ENCODE assay signal across 10 cellular contexts in the genomic region with DNA sequence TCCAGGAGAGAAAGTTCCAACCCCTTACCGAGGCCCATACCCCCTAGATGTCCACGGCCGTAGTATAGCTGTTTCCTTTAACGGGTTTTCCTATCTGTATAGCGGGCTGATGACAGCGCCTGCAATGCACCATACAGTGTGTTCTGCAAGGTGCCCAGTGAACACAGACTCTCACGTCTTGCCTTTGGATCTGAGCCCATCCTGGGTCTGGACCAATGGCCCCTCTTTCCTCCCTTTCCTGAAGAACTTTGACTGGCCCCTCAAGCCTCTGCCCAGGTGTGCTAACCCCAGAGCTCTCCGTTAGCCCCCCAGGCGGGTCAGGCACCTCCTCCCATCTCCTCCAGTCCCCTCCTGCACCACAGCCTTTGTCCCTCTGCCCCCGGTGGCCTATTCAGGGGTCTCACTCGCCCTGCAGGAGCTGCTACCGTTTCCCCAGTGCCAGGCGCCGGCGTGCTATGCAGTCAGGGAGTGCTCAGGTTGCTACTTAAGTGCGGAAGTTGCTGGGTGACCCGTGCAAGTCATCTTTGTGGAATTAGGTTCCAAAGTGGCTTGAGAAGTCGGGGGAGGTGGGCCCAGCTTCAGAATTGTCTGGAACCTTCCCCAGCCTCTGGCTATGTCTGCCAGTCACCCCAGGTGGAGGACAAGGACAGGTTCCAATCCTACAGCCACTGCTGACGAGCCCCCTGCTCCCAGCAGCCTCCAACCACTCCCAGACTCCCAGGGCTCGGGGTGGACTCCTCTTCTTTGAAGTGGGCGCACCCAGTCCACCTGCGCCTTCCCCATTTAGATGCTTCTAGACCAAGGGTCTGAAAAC. TPM values are rescaled to one million over a fixed set of nuclear protein-coding genes. Genes with fewer than 3 reads are reported as not detected.
DNase-seq lines count a peak whose midpoint lies in the region; ATAC-seq and TF ChIP-seq lines count a peak whose summit lies in the region.
"Had no signal": no experiment of that assay in that cellular context is flagged by ENCODE, and none has a peak within 500 bp of the region (broad histone marks: within the 10 kb centered on the region; RNA-seq: fewer than 3 reads in every experiment).

No MANE protein-coding gene starts in this region.

- peak overlapping the region; percentile 46 for H3K27ac Mint-ChIP-seq in MCF 10A (ENCODE audit: low read depth, unreplicated experiment)
- peak overlapping the region in 1 of 6 donors; percentile 18 for H3K27ac Mint-ChIP-seq in immature natural killer cell
- H3K27ac Mint-ChIP-seq: T-helper 2 cell treated with Interferon-gamma antibody and Interleukin-4, amounts not matched to agents 5 μg/mL and 100 μg/mL, for 36 hours had no signal

- WGBS in mammary epithelial cell (ENCODE audit: low coverage, missing lambda C conversion rate): 95% methylated on average over 13 of the region's 22 CpGs
- 90% methylated on average over 22 of the region's 22 CpGs for WGBS in lower leg skin, 2 donors

- peaks cover 3% of the 10 kb centered on the region for H4K20me1 ChIP-seq in mammary epithelial cell (ENCODE audit: insufficient read depth, low read length)

- H3K27me3 Mint-ChIP-seq in MCF 10A (ENCODE audit: insufficient read depth, unreplicated experiment) (no peaks in the 10 kb centered on the region), immature natural killer cell (ENCODE audit: low read depth in 3 of 3) (peaks cover 0 to 7% (median 3%) of the 10 kb centered on the region in 3 donors)

- H3K4me1 Mint-ChIP-seq in MCF 10A (ENCODE audit: insufficient read depth, unreplicated experiment): peaks cover 16% of the 10 kb centered on the region
- H3K4me1 Mint-ChIP-seq in immature natural killer cell: peaks cover 15 to 16% of the 10 kb centered on the region in 2 donors

- POLR2A ChIA-PET in MCF 10A (lab: Yijun Ruan, JAX): interaction anchor here (1.8 kb wide), 1 partner anchor 52 kb away, joined by 5 read pairs; no protein-coding TSS in a partner anchor

- peaks cover 36% of the 10 kb centered on the region for H3K36me3 Mint-ChIP-seq in MCF 10A (ENCODE audit: insufficient read depth, unreplicated experiment)
- H3K36me3 Mint-ChIP-seq in immature natural killer cell: no peaks in the 10 kb centered on the region

- TF ChIP-seq CTCF in MCF 10A (IDR thresholded peaks at IDR 0.05; ENCODE audit: unreplicated experiment) (no peak), mammary epithelial cell (conservative IDR thresholded peaks at IDR 0.05 in 1 of 2, IDR thresholded peaks at IDR 0.05 in 1 of 2; ENCODE audit: extremely low read depth in 1 of 2, insufficient read depth in 1 of 2, low read depth in 1 of 2, low read length in 2 of 2) (no peak), ascending aorta (IDR thresholded peaks at IDR 0.05) (no peak), lower leg skin (IDR thresholded peaks at IDR 0.05) (no peak), uterus (IDR thresholded peaks at IDR 0.05) (no peak)

- CTCF ChIA-PET in MCF 10A (lab: Yijun Ruan, JAX): interaction anchor here (0.5 to 6.4 kb wide), 45 partner anchors 9 to 1981 kb away, joined by 3 to 85 read pairs (median 4); partner anchors contain the start of gene ZBP1
- CTCF ChIA-PET in mammary epithelial cell (lab: Charles Lee; ENCODE audit: low non-redundant PET): no interaction called here

- no peak overlapping the region for H3K4me2 ChIP-seq in mammary epithelial cell (ENCODE audit: insufficient read depth, low read depth, low read length)

- TF ChIP-seq POLR2A in lower leg skin (IDR thresholded peaks at IDR 0.05) (no peak), uterus (IDR thresholded peaks at IDR 0.05) (no peak)

- H3K9me3 Mint-ChIP-seq in MCF 10A (ENCODE audit: unreplicated experiment) (no peaks in the 10 kb centered on the region), immature natural killer cell (no peaks in the 10 kb centered on the region)
- H3K9me3 Mint-ChIP-seq: T-helper 2 cell treated with Interferon-gamma antibody and Interleukin-4, amounts not matched to agents 5 μg/mL and 100 μg/mL, for 36 hours had no signal

- intact Hi-C loops in MCF 10A (cut with micrococcal nuclease) (loop anchor here (1.0 to 5.0 kb wide), 3 partner anchors 42 to 524 kb away; no protein-coding TSS in a partner anchor), mammary epithelial cell (cut with micrococcal nuclease) (loop anchor here (1.0 kb wide), 3 partner anchors 373 to 524 kb away; no protein-coding TSS in a partner anchor), ascending aorta (cut with DNase I) (loop anchor here (1.0 to 10.0 kb wide), 7 partner anchors 58 to 554 kb away; partner anchors contain the start of gene RBM38), lower leg skin (cut with DNase I; ENCODE audit: low total_unique reads) (loop anchor here (1.0 to 10.0 kb wide), 2 partner anchors 450 to 524 kb away; no protein-coding TSS in a partner anchor), uterus (cut with DNase I; ENCODE audit: low total_unique reads) (loop anchor here (1.0 kb wide), 1 partner anchor 524 kb away; no protein-coding TSS in a partner anchor)

- H3K36me3 ChIP-seq in mammary epithelial cell (ENCODE audit: insufficient read depth, low read length) (peaks cover 23% of the 10 kb centered on the region), ascending aorta (peaks cover 70 to 74% of the 10 kb centered on the region in 2 donors), uterus (no peaks in the 10 kb centered on the region)

- H3K27me3 ChIP-seq in mammary epithelial cell (ENCODE audit: insufficient read depth, low read length): no peaks in the 10 kb centered on the region
- no peaks in the 10 kb centered on the region for H3K27me3 ChIP-seq in ascending aorta
- no peaks in the 10 kb centered on the region for H3K27me3 ChIP-seq in uterus
- H3K27me3 ChIP-seq: BE2C had no signal

- no peak overlapping the region for H2AFZ ChIP-seq in mammary epithelial cell (ENCODE audit: low read depth, low read length)

- DNase-seq in MCF 10A (ENCODE audit: unreplicated experiment) (no peak), mammary epithelial cell (no peak), ascending aorta (ENCODE audit: low spot score in 2 of 2) (peak; percentile 8 to 62), lower leg skin (ENCODE audit: low spot score in 2 of 2) (peak; percentile 18 to 85), uterus (peak; percentile 15 to 19), immature natural killer cell (no peak), DMS153 treated with DMSO at 0.1 percent for 48 hours (lab: John Stamatoyannopoulos, UW; ENCODE audit: unreplicated experiment) (no peak)

- dilution Hi-C loops in mammary epithelial cell (cut with HindIII; ENCODE audit: low sequenced_read_pairs): no loop called here

- H3K4me1 ChIP-seq in mammary epithelial cell (ENCODE audit: insufficient read depth, low read length) (peaks cover 27% of the 10 kb centered on the region), ascending aorta (peaks cover 0 to 23% of the 10 kb centered on the region in 2 donors), uterus (no peaks in the 10 kb centered on the region)

- ATAC-seq in HG02623 (IDR thresholded peaks at IDR 0.05; ENCODE audit: unreplicated experiment): no peak

- H3K9me3 ChIP-seq in mammary epithelial cell (replicated peaks; ENCODE audit: insufficient read depth, low read length) (no peaks in the 10 kb centered on the region), ascending aorta (no peaks in the 10 kb centered on the region), uterus (no peaks in the 10 kb centered on the region)
- H3K9me3 ChIP-seq: BE2C had no signal

- in situ Hi-C loops in mammary epithelial cell (cut with MboI; ENCODE audit: low sequenced_read_pairs in 2 of 2): loop anchor here in 1 of 2 donors (10.0 kb wide), 1 partner anchor 150 kb away; no protein-coding TSS in a partner anchor

- H3K9ac ChIP-seq in mammary epithelial cell (ENCODE audit: insufficient read depth, low read length): no peak overlapping the region

- H3K27ac ChIP-seq in mammary epithelial cell (ENCODE audit: insufficient read depth, low read depth, low read length): no peak overlapping the region
- peak overlapping the region; percentile 13 to 40 for H3K27ac ChIP-seq in ascending aorta
- peak overlapping the region; percentile 15 to 35 for H3K27ac ChIP-seq in uterus

- BruUV-seq in MCF 10A (replicated peaks; lab: Mats Ljungman, UMichigan) (no TSS peak), mammary epithelial cell (replicated peaks; lab: Mats Ljungman, UMichigan) (no TSS peak)

- H3K4me3 ChIP-seq in mammary epithelial cell (replicated peaks in 1 of 3; ENCODE audit: insufficient read depth in 1 of 3, low read depth in 2 of 3, low read length in 3 of 3): no peak overlapping the region
- H3K4me3 ChIP-seq in ascending aorta: no peak overlapping the region
- no peak overlapping the region for H3K4me3 ChIP-seq in lower leg skin (ENCODE audit: low read depth, poor library complexity, severe bottlenecking)
- H3K4me3 ChIP-seq in uterus: no peak overlapping the region

- peaks cover 63% of the 10 kb centered on the region for H3K79me2 ChIP-seq in mammary epithelial cell (ENCODE audit: insufficient read depth, low read length)

- H3K4me3 Mint-ChIP-seq in MCF 10A (ENCODE audit: unreplicated experiment) (no peak overlapping the region), immature natural killer cell (no peak overlapping the region)
- H3K4me3 Mint-ChIP-seq: T-helper 2 cell treated with Interferon-gamma antibody and Interleukin-4, amounts not matched to agents 5 μg/mL and 100 μg/mL, for 36 hours had no signal

RNA-seq across cellular contexts. Expression of gene ZBP1, which starts 35.0 kb away (rescaled TPM):
- total RNA-seq in MCF 10A (2022) (not detected in 2 replicates), mammary epithelial cell (not detected), ascending aorta (not detected), lower leg skin (under 1 TPM in 1 of 4 donors, not detected in 3; 0.19 TPM), uterus (under 1 TPM in 1 of 4 donors, not detected in 3; 0.46 TPM)
- polyA plus RNA-seq in mammary epithelial cell (not detected), immature natural killer cell (10 to 100 TPM; 29.0 to 43.5 (median 32.2) TPM)
- polyA minus RNA-seq in mammary epithelial cell: not detected

RNA-seq across cellular contexts. Expression of gene PMEPA1, which starts 54.6 kb away (rescaled TPM):
- total RNA-seq in MCF 10A (2022) (60.6 and 68.5 TPM in 2 replicates), mammary epithelial cell (100 to 1,000 TPM; 100 to 108 TPM), ascending aorta (56.8 TPM), lower leg skin (10 to 100 TPM in 3 of 4 donors, 1 to 10 TPM in 1; 4.3 to 22.1 (median 11.8) TPM), uterus (10 to 100 TPM in 3 of 4 donors, 1 to 10 TPM in 1; 5.6 to 51.9 (median 33.5) TPM)
- polyA plus RNA-seq in mammary epithelial cell (67.5 TPM), immature natural killer cell (not detected)
- 51.3 TPM for polyA minus RNA-seq in mammary epithelial cell

Comparison
In these comparisons a context has a peak if more than half of its experiments do, and no peak if none do; other contexts are left out.
1. DNase-seq: peak in ascending aorta (2 of 2), lower leg skin (2 of 2) and uterus (2 of 2); none in MCF 10A (single experiment), mammary epithelial cell (single experiment), immature natural killer cell (0 of 3) and DMS153 treated with DMSO at 0.1 percent for 48 hours (single experiment).